In genomic region chr17:46044286-46044928, GRCh38 we compare ENCODE assay signal across 8 cellular contexts. TPM values are rescaled to one million over a fixed set of nuclear protein-coding genes. Genes with fewer than 3 reads are reported as not detected.
DNase-seq lines count a peak whose midpoint lies in the region; ATAC-seq lines count a peak whose summit lies in the region.

No MANE protein-coding gene starts in this region.

- H3K9me3 ChIP-seq in MG63 (no peaks in the 10 kb centered on the region), SJCRH30 (replicated peaks) (no peaks in the 10 kb centered on the region), right cardiac atrium (ENCODE audit: control insufficient read depth, low read length) (no peaks in the 10 kb centered on the region)

- intact Hi-C loops in right cardiac atrium (cut with DNase I): loop anchor here in 3 of 4 donors (2.0 to 10.0 kb wide), 4 partner anchors 148 to 170 kb away; partner anchors contain the start of gene KANSL1 (in 2 of the 3)

- no peak overlapping the region for H3K4me3 ChIP-seq in MG63
- no peak overlapping the region for H3K4me3 ChIP-seq in SJCRH30
- H3K4me3 ChIP-seq in right cardiac atrium (ENCODE audit: low read length): no peak overlapping the region
- H3K4me3 ChIP-seq in rectal smooth muscle tissue (ENCODE audit: low read length): no peak overlapping the region

- H3K4me1 ChIP-seq in SJCRH30: peaks cover 3% of the 10 kb centered on the region; the same call in 1 of the 2 replicates
- peaks cover 2% of the 10 kb centered on the region for H3K4me1 ChIP-seq in right cardiac atrium (ENCODE audit: control insufficient read depth, insufficient read depth, low read length)
- H3K4me1 ChIP-seq in rectal smooth muscle tissue (ENCODE audit: control insufficient read depth, insufficient read depth, low read length): peaks cover 12% of the 10 kb centered on the region

- peaks cover 64% of the 10 kb centered on the region for H3K36me3 ChIP-seq in MG63
- peaks cover 50% of the 10 kb centered on the region for H3K36me3 ChIP-seq in SJCRH30
- peaks cover 13% of the 10 kb centered on the region for H3K36me3 ChIP-seq in rectal smooth muscle tissue (ENCODE audit: control insufficient read depth, insufficient read depth, low read length)

- H3K9ac ChIP-seq in rectal smooth muscle tissue (ENCODE audit: low read length): no peak overlapping the region

- ATAC-seq in right cardiac atrium (peak; percentile 80 to 81), HG03342 (IDR thresholded peaks at IDR 0.05; ENCODE audit: unreplicated experiment) (no peak), HG03097 (IDR thresholded peaks at IDR 0.05; ENCODE audit: low FRiP score, unreplicated experiment) (no peak)

- DNase-seq in Daoy (ENCODE audit: low read depth) (peak; percentile 69), MG63 (peak; percentile 51), SJCRH30 (peak; percentile 76 to 87), anterior cingulate cortex (lab: John Stamatoyannopoulos, UW) (peak in 38 of 58 donors; percentile 13 to 88 (median 54)), right cardiac atrium (peak; percentile 63 to 72 (median 66))

- 39% methylated on average over 5 of the region's 5 CpGs for WGBS in right cardiac atrium

- H3K27me3 ChIP-seq in MG63: no peaks in the 10 kb centered on the region
- H3K27me3 ChIP-seq in SJCRH30: no peaks in the 10 kb centered on the region
- no peaks in the 10 kb centered on the region for H3K27me3 ChIP-seq in right cardiac atrium (ENCODE audit: control insufficient read depth, insufficient read depth)
- H3K27me3 ChIP-seq in rectal smooth muscle tissue (ENCODE audit: control insufficient read depth, insufficient read depth, low read length): no peaks in the 10 kb centered on the region

- H3K27ac ChIP-seq in SJCRH30 (no peak overlapping the region), right cardiac atrium (ENCODE audit: low read length) (no peak overlapping the region), rectal smooth muscle tissue (ENCODE audit: low read depth, low read length) (peak overlapping the region; percentile 29)

RNA-seq across cellular contexts. Expression of gene STH, which starts 45.4 kb away (rescaled TPM):
- not detected in 2 replicates for total RNA-seq in Daoy (2014; rRNA removed; shearing (Covaris generic))
- not detected in 2 replicates for total RNA-seq in MG63 (2014; rRNA removed; shearing (Covaris generic); ENCODE audit: low replicate concordance)
- total RNA-seq in SJCRH30 (2014; rRNA removed; shearing (Covaris generic)): 0.43 TPM in 1 of 2 replicates, not detected in the other
- not detected for total RNA-seq in right cardiac atrium
- not detected for polyA plus RNA-seq in right cardiac atrium

Comparison
In these comparisons a context has a peak if more than half of its experiments do, and no peak if none do; other contexts are left out.
1. ATAC-seq: peak in right cardiac atrium (2 of 2); none in HG03342 (single experiment) and HG03097 (single experiment).
2. Peak in every context shown above with its lines, with median percentiles within 50 percentile points of each other: DNase-seq.